8 cellular contexts compared by ENCODE assay signal in genomic region chr22:50148991-50149721, GRCh38. TPM values are rescaled to one million over a fixed set of nuclear protein-coding genes. Genes with fewer than 3 reads are reported as not detected.
DNase-seq lines count a peak whose midpoint lies in the region; ATAC-seq and TF ChIP-seq lines count a peak whose summit lies in the region.

No MANE protein-coding gene starts in this region.

- no peaks in the 10 kb centered on the region for H3K9me3 ChIP-seq in right atrium auricular region
- H3K9me3 ChIP-seq in liver (ENCODE audit: control insufficient read depth in 4 of 4, low read length in 3 of 4), result no peaks in the 10 kb centered on the region

- H3K27ac ChIP-seq in right atrium auricular region (no peak overlapping the region), liver (ENCODE audit: low read depth in 1 of 2, low read length in 2 of 2) (no peak overlapping the region)

- H3K4me1 Mint-ChIP-seq in activated B cell treated with CpG ODN at 0.5 μM for 24 hours, result peaks cover 4% of the 10 kb centered on the region

- H3K9ac ChIP-seq in liver (ENCODE audit: low read depth in 1 of 2, low read length in 2 of 2), result no peak overlapping the region

- POLR2A ChIA-PET in activated B cell treated with CpG ODN at 0.5 μM for 24 hours (lab: Charles Lee), result interaction anchor here (0.5 to 3.8 kb wide), 5 partner anchors 24 to 62 kb away, joined by 3 to 36 read pairs (median 6); no protein-coding TSS in a partner anchor

- H3K4me1 ChIP-seq in right atrium auricular region, result no peaks in the 10 kb centered on the region
- peaks cover 6 to 38% (median 34%) of the 10 kb centered on the region in 4 donors for H3K4me1 ChIP-seq in liver (ENCODE audit: control insufficient read depth in 4 of 4, insufficient read depth in 4 of 4, low read length in 3 of 4)

- no peaks in the 10 kb centered on the region for H3K27me3 Mint-ChIP-seq in activated B cell treated with CpG ODN at 0.5 μM for 24 hours

- H3K36me3 Mint-ChIP-seq in activated B cell treated with CpG ODN at 0.5 μM for 24 hours (ENCODE audit: low read depth), result no peaks in the 10 kb centered on the region

- H3K9me3 Mint-ChIP-seq in activated B cell treated with CpG ODN at 0.5 μM for 24 hours, result no peaks in the 10 kb centered on the region

- H3K36me3 ChIP-seq in right atrium auricular region (no peaks in the 10 kb centered on the region), liver (ENCODE audit: control insufficient read depth in 4 of 4, insufficient read depth in 3 of 4, low read depth in 1 of 4, low read length in 3 of 4) (no peaks in the 10 kb centered on the region)

- TF ChIP-seq CTCF in right atrium auricular region (IDR thresholded peaks at IDR 0.05), result peak in 1 of 2 donors; percentile 78
- TF ChIP-seq CTCF in activated B cell treated with CpG ODN at 0.5 μM for 24 hours (IDR thresholded peaks at IDR 0.05), result peak; percentile 66
- peak; percentile 88 for TF ChIP-seq CTCF in liver (IDR thresholded peaks at IDR 0.05; ENCODE audit: low read depth, low read length, missing input control)

- CTCF ChIA-PET in activated B cell treated with CpG ODN at 0.5 μM for 24 hours (lab: Charles Lee), result interaction anchor here (0.6 to 4.1 kb wide), 16 partner anchors 9 to 471 kb away, joined by 3 to 39 read pairs (median 4); partner anchors contain the start of gene HDAC10

- no peak overlapping the region for H3K4me3 ChIP-seq in right atrium auricular region
- no peak overlapping the region for H3K4me3 ChIP-seq in liver (ENCODE audit: low read depth in 1 of 3, low read length in 3 of 3)

- intact Hi-C loops in Right ventricle myocardium inferior (cut with DNase I) (loop anchor here (2.0 kb wide), 1 partner anchor 62 kb away; no protein-coding TSS in a partner anchor), activated B cell treated with CpG ODN at 0.5 μM for 24 hours (cut with micrococcal nuclease) (loop anchor here (1.0 to 2.0 kb wide), 7 partner anchors 41 to 471 kb away; partner anchors contain the start of gene PPP6R2)

- TF ChIP-seq RAD21 in liver (IDR thresholded peaks at IDR 0.05), result peak; percentile 90 to 94

- DNase-seq in Right ventricle myocardium inferior (ENCODE audit: missing footprints) (peak; percentile 82), right atrium auricular region (ENCODE audit: low spot score) (no peak), NCI-H1694 (lab: John Stamatoyannopoulos, UW) (peak; percentile 86), activated B cell treated with CpG ODN at 0.5 μM for 24 hours (peak; percentile 67), midbrain (lab: John Stamatoyannopoulos, UW) (no peak)
- DNase-seq in central memory CD4-positive, alpha-beta T cell, result peak; percentile 74
- DNase-seq in stimulated activated CD8-positive, alpha-beta memory T cell treated with anti-CD3 and anti-CD28 coated beads, Interleukin-15, amount 100 ng/mL, for 24 hours (ENCODE audit: low read depth), result peak; percentile 34

- H3K27me3 ChIP-seq in right atrium auricular region, result no peaks in the 10 kb centered on the region
- H3K27me3 ChIP-seq in liver (ENCODE audit: control insufficient read depth in 4 of 4, insufficient read depth in 4 of 4, low read length in 3 of 4), result no peaks in the 10 kb centered on the region

- H3K27ac Mint-ChIP-seq in activated B cell treated with CpG ODN at 0.5 μM for 24 hours, result no peak overlapping the region

- WGBS in liver, result 36% methylated on average over 22 of the region's 22 CpGs

- H3K4me3 Mint-ChIP-seq in activated B cell treated with CpG ODN at 0.5 μM for 24 hours, result no peak overlapping the region

- ATAC-seq in Right ventricle myocardium inferior (peak; percentile 62), activated B cell treated with CpG ODN at 0.5 μM for 24 hours (ENCODE audit: low read depth) (peak; percentile 98)

TF ChIP-seq in liver, 16 proteins besides CTCF, POLR2A, EP300 and RAD21:
- no peak for TF ChIP-seq ATF3 (IDR thresholded peaks at IDR 0.05)
- TF ChIP-seq RXRA (IDR thresholded peaks at IDR 0.05), result peak in 1 of 2 donors; percentile 8
- peak in 1 of 2 donors; percentile 17 for TF ChIP-seq HNF4A (conservative IDR thresholded peaks at IDR 0.05)

RNA-seq across cellular contexts. Expression of gene PANX2, which starts 21.4 kb away (rescaled TPM):
- 0.43 TPM for total RNA-seq in Right ventricle myocardium inferior
- 1 to 10 TPM in 1 of 2 donors, under 1 TPM in 1; 0.67 to 1.7 TPM for total RNA-seq in right atrium auricular region
- 0.27 and 0.44 TPM in 2 replicates for total RNA-seq in activated B cell treated with CpG ODN at 0.5 μM for 24 hours
- 1 to 10 TPM in 1 of 2 donors, under 1 TPM in 1; 0.56 to 2.3 TPM for total RNA-seq in liver
- polyA plus RNA-seq in liver, result 10 to 100 TPM in 1 of 2 donors, under 1 TPM in 1; 0.39 to 14.8 TPM

RNA-seq across cellular contexts. Expression of gene TRABD, which starts 36.6 kb away (rescaled TPM):
- 22.3 TPM for total RNA-seq in Right ventricle myocardium inferior
- 10 to 100 TPM; 12.3 to 20.0 TPM for total RNA-seq in right atrium auricular region
- 80.6 and 86.4 TPM in 2 replicates for total RNA-seq in activated B cell treated with CpG ODN at 0.5 μM for 24 hours
- total RNA-seq in liver, result 10 to 100 TPM; 10.5 to 18.3 TPM
- 10 to 100 TPM; 14.4 to 29.7 TPM for polyA plus RNA-seq in liver

RNA-seq across cellular contexts. Expression of gene SELENOO, which starts 51.7 kb away (rescaled TPM):
- total RNA-seq in Right ventricle myocardium inferior (15.5 TPM), right atrium auricular region (10 to 100 TPM; 18.0 to 20.0 TPM), activated B cell treated with CpG ODN at 0.5 μM for 24 hours (33.9 and 39.0 TPM in 2 replicates), liver (10 to 100 TPM; 16.4 to 58.9 TPM)
- 10 to 100 TPM; 25.5 to 59.2 TPM for polyA plus RNA-seq in liver

RNA-seq across cellular contexts. Expression of gene MOV10L1, which starts 59.4 kb away (rescaled TPM):
- total RNA-seq in Right ventricle myocardium inferior, result not detected
- total RNA-seq in right atrium auricular region, result 1 to 10 TPM in 1 of 2 donors, under 1 TPM in 1; 0.43 to 1.1 TPM
- total RNA-seq in activated B cell treated with CpG ODN at 0.5 μM for 24 hours, result not detected in 2 replicates
- total RNA-seq in liver, result under 1 TPM; 0.17 to 0.47 TPM
- polyA plus RNA-seq in liver, result under 1 TPM; 0.07 to 0.18 TPM

Comparison
In these comparisons a context has a peak if more than half of its experiments do, and no peak if none do; other contexts are left out.
1. DNase-seq: peak in Right ventricle myocardium inferior (single experiment), NCI-H1694 (single experiment), activated B cell treated with CpG ODN at 0.5 μM for 24 hours (single experiment), central memory CD4-positive, alpha-beta T cell (single experiment) and stimulated activated CD8-positive, alpha-beta memory T cell treated with anti-CD3 and anti-CD28 coated beads, Interleukin-15, amount 100 ng/mL, for 24 hours (single experiment); none in right atrium auricular region (single experiment) and midbrain (single experiment).